1 cellular context compared by ENCODE assay signal in genomic region chr6:18265787-18266523, GRCh38.
TF ChIP-seq lines count a peak whose summit lies in the region.

No MANE protein-coding gene starts in this region.

TF ChIP-seq in HepG2, 621 proteins besides CTCF, POLR2A, EP300 and RAD21 (continues in another document):
- TF ChIP-seq STAT5B (CRISPR knock-in tag; IDR thresholded peaks at IDR 0.05) (no peak), ZNF709 (CRISPR knock-in tag; IDR thresholded peaks at IDR 0.05) (0 out of 2 replicates have a peak, but pooled peaks have one; percentile 26), ZNF607 (CRISPR knock-in tag; IDR thresholded peaks at IDR 0.05; ENCODE audit: borderline replicate concordance) (no peak; the same call in 1 of the 2 replicates), ZNF225 (CRISPR knock-in tag; IDR thresholded peaks at IDR 0.05) (0 out of 2 replicates have a peak, but pooled peaks have one; percentile 15), ATF7 (IDR thresholded peaks at IDR 0.05) (no peak), ATF7 (CRISPR knock-in tag; IDR thresholded peaks at IDR 0.05) (0 out of 2 replicates have a peak, but pooled peaks have one; percentile 26), ZBTB33 (CRISPR knock-in tag; IDR thresholded peaks at IDR 0.05) (peak; percentile 84), HES4 (CRISPR knock-in tag; IDR thresholded peaks at IDR 0.05; ENCODE audit: borderline replicate concordance) (peak; percentile 72), TOE1 (CRISPR knock-in tag; IDR thresholded peaks at IDR 0.05) (no peak), NFKB2 (CRISPR knock-in tag; IDR thresholded peaks at IDR 0.05; ENCODE audit: borderline replicate concordance) (0 out of 2 replicates have a peak, but pooled peaks have one; percentile 23), HNF4A (CRISPR knock-in tag; IDR thresholded peaks at IDR 0.05) (peak; percentile 42; the same call in 1 of the 2 replicates), JUND (CRISPR knock-in tag; IDR thresholded peaks at IDR 0.05) (0 out of 2 replicates have a peak, but pooled peaks have one; percentile 9), ZFY (CRISPR knock-in tag; IDR thresholded peaks at IDR 0.05) (peak; percentile 49; the same call in 1 of the 2 replicates), DZIP1 (CRISPR knock-in tag; IDR thresholded peaks at IDR 0.05) (peak; percentile 71; the same call in 1 of the 2 replicates), GABPB1 (CRISPR knock-in tag; IDR thresholded peaks at IDR 0.05) (peak; percentile 31; the same call in 1 of the 2 replicates), JUN (CRISPR knock-in tag; IDR thresholded peaks at IDR 0.05) (0 out of 2 replicates have a peak, but pooled peaks have one; percentile 42), ZNF543 (CRISPR knock-in tag; IDR thresholded peaks at IDR 0.05) (no peak), ZNF605 (CRISPR knock-in tag; IDR thresholded peaks at IDR 0.05) (peak; percentile 10; the same call in 1 of the 2 replicates), ZBTB38 (CRISPR knock-in tag; IDR thresholded peaks at IDR 0.05) (0 out of 2 replicates have a peak, but pooled peaks have one; percentile 18), ZNF34 (CRISPR knock-in tag; IDR thresholded peaks at IDR 0.05; ENCODE audit: borderline replicate concordance) (no peak), ZNF546 (CRISPR knock-in tag; conservative IDR thresholded peaks at IDR 0.05) (0 out of 2 replicates have a peak, but pooled peaks have one; percentile 51), RARA (CRISPR knock-in tag; IDR thresholded peaks at IDR 0.05) (no peak), ASH2L (IDR thresholded peaks at IDR 0.05; ENCODE audit: insufficient read length, low read depth, low read length) (no peak), HNRNPL (IDR thresholded peaks at IDR 0.05; ENCODE audit: low read depth, low read length) (0 out of 2 replicates have a peak, but pooled peaks have one; percentile 48), ZNF468 (CRISPR knock-in tag; IDR thresholded peaks at IDR 0.05) (no peak), NRL (CRISPR knock-in tag; IDR thresholded peaks at IDR 0.05; ENCODE audit: borderline replicate concordance) (peak; percentile 27; the same call in 1 of the 2 replicates), ZNF547 (CRISPR knock-in tag; IDR thresholded peaks at IDR 0.05) (no peak), ZFX (CRISPR knock-in tag; IDR thresholded peaks at IDR 0.05; ENCODE audit: low read depth) (peak; percentile 41), ZNF782 (CRISPR knock-in tag; IDR thresholded peaks at IDR 0.05; ENCODE audit: borderline replicate concordance) (no peak), SP5 (CRISPR knock-in tag; IDR thresholded peaks at IDR 0.05; ENCODE audit: borderline replicate concordance, low read depth) (no peak), ZNF773 (CRISPR knock-in tag; IDR thresholded peaks at IDR 0.05; ENCODE audit: borderline replicate concordance) (no peak)
- TF ChIP-seq, protein P1, sequence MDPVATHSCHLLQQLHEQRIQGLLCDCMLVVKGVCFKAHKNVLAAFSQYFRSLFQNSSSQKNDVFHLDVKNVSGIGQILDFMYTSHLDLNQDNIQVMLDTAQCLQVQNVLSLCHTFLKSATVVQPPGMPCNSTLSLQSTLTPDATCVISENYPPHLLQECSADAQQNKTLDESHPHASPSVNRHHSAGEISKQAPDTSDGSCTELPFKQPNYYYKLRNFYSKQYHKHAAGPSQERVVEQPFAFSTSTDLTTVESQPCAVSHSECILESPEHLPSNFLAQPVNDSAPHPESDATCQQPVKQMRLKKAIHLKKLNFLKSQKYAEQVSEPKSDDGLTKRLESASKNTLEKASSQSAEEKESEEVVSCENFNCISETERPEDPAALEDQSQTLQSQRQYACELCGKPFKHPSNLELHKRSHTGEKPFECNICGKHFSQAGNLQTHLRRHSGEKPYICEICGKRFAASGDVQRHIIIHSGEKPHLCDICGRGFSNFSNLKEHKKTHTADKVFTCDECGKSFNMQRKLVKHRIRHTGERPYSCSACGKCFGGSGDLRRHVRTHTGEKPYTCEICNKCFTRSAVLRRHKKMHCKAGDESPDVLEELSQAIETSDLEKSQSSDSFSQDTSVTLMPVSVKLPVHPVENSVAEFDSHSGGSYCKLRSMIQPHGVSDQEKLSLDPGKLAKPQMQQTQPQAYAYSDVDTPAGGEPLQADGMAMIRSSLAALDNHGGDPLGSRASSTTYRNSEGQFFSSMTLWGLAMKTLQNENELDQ (CRISPR knock-in tag; IDR thresholded peaks at IDR 0.05; ENCODE audit: borderline replicate concordance): no peak
- TF ChIP-seq, protein P2, sequence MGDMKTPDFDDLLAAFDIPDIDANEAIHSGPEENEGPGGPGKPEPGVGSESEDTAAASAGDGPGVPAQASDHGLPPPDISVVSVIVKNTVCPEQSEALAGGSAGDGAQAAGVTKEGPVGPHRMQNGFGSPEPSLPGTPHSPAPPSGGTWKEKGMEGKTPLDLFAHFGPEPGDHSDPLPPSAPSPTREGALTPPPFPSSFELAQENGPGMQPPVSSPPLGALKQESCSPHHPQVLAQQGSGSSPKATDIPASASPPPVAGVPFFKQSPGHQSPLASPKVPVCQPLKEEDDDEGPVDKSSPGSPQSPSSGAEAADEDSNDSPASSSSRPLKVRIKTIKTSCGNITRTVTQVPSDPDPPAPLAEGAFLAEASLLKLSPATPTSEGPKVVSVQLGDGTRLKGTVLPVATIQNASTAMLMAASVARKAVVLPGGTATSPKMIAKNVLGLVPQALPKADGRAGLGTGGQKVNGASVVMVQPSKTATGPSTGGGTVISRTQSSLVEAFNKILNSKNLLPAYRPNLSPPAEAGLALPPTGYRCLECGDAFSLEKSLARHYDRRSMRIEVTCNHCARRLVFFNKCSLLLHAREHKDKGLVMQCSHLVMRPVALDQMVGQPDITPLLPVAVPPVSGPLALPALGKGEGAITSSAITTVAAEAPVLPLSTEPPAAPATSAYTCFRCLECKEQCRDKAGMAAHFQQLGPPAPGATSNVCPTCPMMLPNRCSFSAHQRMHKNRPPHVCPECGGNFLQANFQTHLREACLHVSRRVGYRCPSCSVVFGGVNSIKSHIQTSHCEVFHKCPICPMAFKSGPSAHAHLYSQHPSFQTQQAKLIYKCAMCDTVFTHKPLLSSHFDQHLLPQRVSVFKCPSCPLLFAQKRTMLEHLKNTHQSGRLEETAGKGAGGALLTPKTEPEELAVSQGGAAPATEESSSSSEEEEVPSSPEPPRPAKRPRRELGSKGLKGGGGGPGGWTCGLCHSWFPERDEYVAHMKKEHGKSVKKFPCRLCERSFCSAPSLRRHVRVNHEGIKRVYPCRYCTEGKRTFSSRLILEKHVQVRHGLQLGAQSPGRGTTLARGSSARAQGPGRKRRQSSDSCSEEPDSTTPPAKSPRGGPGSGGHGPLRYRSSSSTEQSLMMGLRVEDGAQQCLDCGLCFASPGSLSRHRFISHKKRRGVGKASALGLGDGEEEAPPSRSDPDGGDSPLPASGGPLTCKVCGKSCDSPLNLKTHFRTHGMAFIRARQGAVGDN (CRISPR knock-in tag; IDR thresholded peaks at IDR 0.05): peak; percentile 76
- TF ChIP-seq, protein P3, sequence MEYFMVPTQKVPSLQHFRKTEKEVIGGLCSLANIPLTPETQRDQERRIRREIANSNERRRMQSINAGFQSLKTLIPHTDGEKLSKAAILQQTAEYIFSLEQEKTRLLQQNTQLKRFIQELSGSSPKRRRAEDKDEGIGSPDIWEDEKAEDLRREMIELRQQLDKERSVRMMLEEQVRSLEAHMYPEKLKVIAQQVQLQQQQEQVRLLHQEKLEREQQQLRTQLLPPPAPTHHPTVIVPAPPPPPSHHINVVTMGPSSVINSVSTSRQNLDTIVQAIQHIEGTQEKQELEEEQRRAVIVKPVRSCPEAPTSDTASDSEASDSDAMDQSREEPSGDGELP (IDR thresholded peaks at IDR 0.05; ENCODE audit: borderline replicate concordance, low read depth): peak; percentile 27; the same call in 1 of the 2 replicates
- TF ChIP-seq, protein P4, sequence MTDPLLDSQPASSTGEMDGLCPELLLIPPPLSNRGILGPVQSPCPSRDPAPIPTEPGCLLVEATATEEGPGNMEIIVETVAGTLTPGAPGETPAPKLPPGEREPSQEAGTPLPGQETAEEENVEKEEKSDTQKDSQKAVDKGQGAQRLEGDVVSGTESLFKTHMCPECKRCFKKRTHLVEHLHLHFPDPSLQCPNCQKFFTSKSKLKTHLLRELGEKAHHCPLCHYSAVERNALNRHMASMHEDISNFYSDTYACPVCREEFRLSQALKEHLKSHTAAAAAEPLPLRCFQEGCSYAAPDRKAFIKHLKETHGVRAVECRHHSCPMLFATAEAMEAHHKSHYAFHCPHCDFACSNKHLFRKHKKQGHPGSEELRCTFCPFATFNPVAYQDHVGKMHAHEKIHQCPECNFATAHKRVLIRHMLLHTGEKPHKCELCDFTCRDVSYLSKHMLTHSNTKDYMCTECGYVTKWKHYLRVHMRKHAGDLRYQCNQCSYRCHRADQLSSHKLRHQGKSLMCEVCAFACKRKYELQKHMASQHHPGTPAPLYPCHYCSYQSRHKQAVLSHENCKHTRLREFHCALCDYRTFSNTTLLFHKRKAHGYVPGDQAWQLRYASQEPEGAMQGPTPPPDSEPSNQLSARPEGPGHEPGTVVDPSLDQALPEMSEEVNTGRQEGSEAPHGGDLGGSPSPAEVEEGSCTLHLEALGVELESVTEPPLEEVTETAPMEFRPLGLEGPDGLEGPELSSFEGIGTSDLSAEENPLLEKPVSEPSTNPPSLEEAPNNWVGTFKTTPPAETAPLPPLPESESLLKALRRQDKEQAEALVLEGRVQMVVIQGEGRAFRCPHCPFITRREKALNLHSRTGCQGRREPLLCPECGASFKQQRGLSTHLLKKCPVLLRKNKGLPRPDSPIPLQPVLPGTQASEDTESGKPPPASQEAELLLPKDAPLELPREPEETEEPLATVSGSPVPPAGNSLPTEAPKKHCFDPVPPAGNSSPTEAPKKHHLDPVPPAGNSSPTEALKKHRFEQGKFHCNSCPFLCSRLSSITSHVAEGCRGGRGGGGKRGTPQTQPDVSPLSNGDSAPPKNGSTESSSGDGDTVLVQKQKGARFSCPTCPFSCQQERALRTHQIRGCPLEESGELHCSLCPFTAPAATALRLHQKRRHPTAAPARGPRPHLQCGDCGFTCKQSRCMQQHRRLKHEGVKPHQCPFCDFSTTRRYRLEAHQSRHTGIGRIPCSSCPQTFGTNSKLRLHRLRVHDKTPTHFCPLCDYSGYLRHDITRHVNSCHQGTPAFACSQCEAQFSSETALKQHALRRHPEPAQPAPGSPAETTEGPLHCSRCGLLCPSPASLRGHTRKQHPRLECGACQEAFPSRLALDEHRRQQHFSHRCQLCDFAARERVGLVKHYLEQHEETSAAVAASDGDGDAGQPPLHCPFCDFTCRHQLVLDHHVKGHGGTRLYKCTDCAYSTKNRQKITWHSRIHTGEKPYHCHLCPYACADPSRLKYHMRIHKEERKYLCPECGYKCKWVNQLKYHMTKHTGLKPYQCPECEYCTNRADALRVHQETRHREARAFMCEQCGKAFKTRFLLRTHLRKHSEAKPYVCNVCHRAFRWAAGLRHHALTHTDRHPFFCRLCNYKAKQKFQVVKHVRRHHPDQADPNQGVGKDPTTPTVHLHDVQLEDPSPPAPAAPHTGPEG (CRISPR knock-in tag; IDR thresholded peaks at IDR 0.05): 0 out of 2 replicates have a peak, but pooled peaks have one; percentile 28
- TF ChIP-seq, protein P5, sequence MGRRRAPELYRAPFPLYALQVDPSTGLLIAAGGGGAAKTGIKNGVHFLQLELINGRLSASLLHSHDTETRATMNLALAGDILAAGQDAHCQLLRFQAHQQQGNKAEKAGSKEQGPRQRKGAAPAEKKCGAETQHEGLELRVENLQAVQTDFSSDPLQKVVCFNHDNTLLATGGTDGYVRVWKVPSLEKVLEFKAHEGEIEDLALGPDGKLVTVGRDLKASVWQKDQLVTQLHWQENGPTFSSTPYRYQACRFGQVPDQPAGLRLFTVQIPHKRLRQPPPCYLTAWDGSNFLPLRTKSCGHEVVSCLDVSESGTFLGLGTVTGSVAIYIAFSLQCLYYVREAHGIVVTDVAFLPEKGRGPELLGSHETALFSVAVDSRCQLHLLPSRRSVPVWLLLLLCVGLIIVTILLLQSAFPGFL (CRISPR knock-in tag; IDR thresholded peaks at IDR 0.05): no peak
- TF ChIP-seq, protein P6, sequence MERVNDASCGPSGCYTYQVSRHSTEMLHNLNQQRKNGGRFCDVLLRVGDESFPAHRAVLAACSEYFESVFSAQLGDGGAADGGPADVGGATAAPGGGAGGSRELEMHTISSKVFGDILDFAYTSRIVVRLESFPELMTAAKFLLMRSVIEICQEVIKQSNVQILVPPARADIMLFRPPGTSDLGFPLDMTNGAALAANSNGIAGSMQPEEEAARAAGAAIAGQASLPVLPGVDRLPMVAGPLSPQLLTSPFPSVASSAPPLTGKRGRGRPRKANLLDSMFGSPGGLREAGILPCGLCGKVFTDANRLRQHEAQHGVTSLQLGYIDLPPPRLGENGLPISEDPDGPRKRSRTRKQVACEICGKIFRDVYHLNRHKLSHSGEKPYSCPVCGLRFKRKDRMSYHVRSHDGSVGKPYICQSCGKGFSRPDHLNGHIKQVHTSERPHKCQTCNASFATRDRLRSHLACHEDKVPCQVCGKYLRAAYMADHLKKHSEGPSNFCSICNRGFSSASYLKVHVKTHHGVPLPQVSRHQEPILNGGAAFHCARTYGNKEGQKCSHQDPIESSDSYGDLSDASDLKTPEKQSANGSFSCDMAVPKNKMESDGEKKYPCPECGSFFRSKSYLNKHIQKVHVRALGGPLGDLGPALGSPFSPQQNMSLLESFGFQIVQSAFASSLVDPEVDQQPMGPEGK (CRISPR knock-in tag; IDR thresholded peaks at IDR 0.05): no peak
